In the genomic region with DNA sequence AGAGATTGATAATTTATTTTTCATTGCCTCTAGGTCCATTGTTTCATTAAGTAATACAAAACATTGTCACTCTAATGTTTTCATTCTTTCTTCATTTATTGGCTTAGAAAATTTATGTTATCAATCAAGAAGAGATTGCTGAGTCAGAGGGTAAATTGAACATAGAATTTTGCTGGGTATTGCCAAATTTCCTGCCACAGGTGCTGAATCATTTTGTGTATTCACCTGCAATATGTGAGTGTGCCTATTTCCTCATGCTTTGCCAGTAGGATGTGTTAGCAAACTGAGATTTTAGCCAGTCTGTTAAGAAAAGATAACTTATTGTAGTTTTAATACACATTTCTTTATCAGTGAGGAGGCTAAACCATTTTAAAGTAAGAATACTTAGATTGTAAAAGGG, we compare ENCODE assay signal across 24 cellular contexts. TPM values are rescaled to one million over a fixed set of nuclear protein-coding genes. Genes with fewer than 3 reads are reported as not detected.
DNase-seq lines count a peak whose midpoint lies in the region; ATAC-seq and TF ChIP-seq lines count a peak whose summit lies in the region.
"Had no signal": no experiment of that assay in that cellular context is flagged by ENCODE, and none has a peak within 500 bp of the region (broad histone marks: within the 10 kb centered on the region; RNA-seq: fewer than 3 reads in every experiment).

No MANE protein-coding gene starts in this region.

- H3K9me3 ChIP-seq in breast epithelium (no peaks in the 10 kb centered on the region), RWPE2 (ENCODE audit: severe bottlenecking) (no peaks in the 10 kb centered on the region), hepatocyte (ENCODE audit: low read depth) (no peaks in the 10 kb centered on the region)
- H3K9me3 ChIP-seq: right atrium auricular region, SJCRH30, stomach, tibial nerve had no signal

- H3K9me2 ChIP-seq in hepatocyte (replicated peaks; ENCODE audit: insufficient read depth): no peaks in the 10 kb centered on the region

- no peaks in the 10 kb centered on the region for H3K27me3 ChIP-seq in breast epithelium
- H3K27me3 ChIP-seq in RWPE2 (ENCODE audit: insufficient read depth, poor library complexity, severe bottlenecking): no peaks in the 10 kb centered on the region
- no peaks in the 10 kb centered on the region for H3K27me3 ChIP-seq in hepatocyte
- H3K27me3 ChIP-seq in mesendoderm (ENCODE audit: insufficient read depth, low read length, poor library complexity): no peaks in the 10 kb centered on the region
- H3K27me3 ChIP-seq: right atrium auricular region, SJCRH30, stomach, tibial nerve had no signal

- H3K9ac ChIP-seq in mesendoderm (ENCODE audit: low read length): no peak overlapping the region

- no peak overlapping the region for H3K27ac ChIP-seq in breast epithelium
- peak overlapping the region; percentile 80 for H3K27ac ChIP-seq in RWPE2 (ENCODE audit: poor library complexity, severe bottlenecking)
- H3K27ac ChIP-seq in hepatocyte: peak overlapping the region; percentile 0
- no peak overlapping the region for H3K27ac ChIP-seq in mesendoderm (ENCODE audit: low read depth, low read length)
- H3K27ac ChIP-seq: right atrium auricular region, SJCRH30, stomach, tibial nerve had no signal

- H3K79me2 ChIP-seq in hepatocyte (peaks cover 89% of the 10 kb centered on the region), mesendoderm (ENCODE audit: control insufficient read depth, insufficient read depth, low read length) (peaks cover 9% of the 10 kb centered on the region)

- CTCF ChIA-PET in MCF 10A (lab: Yijun Ruan, JAX): no interaction called here

- H2AK5ac ChIP-seq in mesendoderm (ENCODE audit: low read length): no peak overlapping the region

- H3K27me3 Mint-ChIP-seq in MCF 10A (ENCODE audit: insufficient read depth, unreplicated experiment): no peaks in the 10 kb centered on the region
- H3K27me3 Mint-ChIP-seq: B cell; naive thymus-derived CD4-positive, alpha-beta T cell; T-cell had no signal

- intact Hi-C loops in MCF 10A (cut with micrococcal nuclease): no loop called here
- intact Hi-C loops in breast epithelium (cut with DNase I; ENCODE audit: low total_unique reads): no loop called here

- no peak overlapping the region for H2BK15ac ChIP-seq in mesendoderm (replicated peaks; ENCODE audit: low read depth)

- H4K5ac ChIP-seq in mesendoderm (ENCODE audit: low read length): no peak overlapping the region

- peaks cover 47% of the 10 kb centered on the region for H4K20me1 ChIP-seq in hepatocyte (ENCODE audit: insufficient read depth, poor library complexity, severe bottlenecking)

- H3K4me2 ChIP-seq in hepatocyte: no peak overlapping the region
- no peak overlapping the region for H3K4me2 ChIP-seq in mesendoderm (ENCODE audit: low read length)

- no peak overlapping the region for H3K18ac ChIP-seq in mesendoderm (ENCODE audit: low read length)

- H3K4me1 ChIP-seq in breast epithelium (no peaks in the 10 kb centered on the region), RWPE2 (ENCODE audit: insufficient read depth, poor library complexity, severe bottlenecking) (peaks cover 40% of the 10 kb centered on the region), hepatocyte (ENCODE audit: insufficient read depth) (peaks cover 19% of the 10 kb centered on the region), mesendoderm (ENCODE audit: control insufficient read depth, low read depth, low read length) (no peaks in the 10 kb centered on the region)
- H3K4me1 ChIP-seq: SJCRH30, tibial nerve had no signal

- no peak for TF ChIP-seq POLR2A in breast epithelium (IDR thresholded peaks at IDR 0.05)

- peaks cover 37% of the 10 kb centered on the region for H3K4me1 Mint-ChIP-seq in MCF 10A (ENCODE audit: insufficient read depth, unreplicated experiment)

- POLR2A ChIA-PET in MCF 10A (lab: Yijun Ruan, JAX): no interaction called here

- peaks cover 5% of the 10 kb centered on the region for H3K79me1 ChIP-seq in mesendoderm (ENCODE audit: low read length)

- no peak for TF ChIP-seq CTCF in MCF 10A (IDR thresholded peaks at IDR 0.05; ENCODE audit: unreplicated experiment)
- no peak for TF ChIP-seq CTCF in breast epithelium (IDR thresholded peaks at IDR 0.05)
- no peak for TF ChIP-seq CTCF in RWPE2 (IDR thresholded peaks at IDR 0.05; ENCODE audit: poor library complexity, severe bottlenecking)
- TF ChIP-seq CTCF in hepatocyte (IDR thresholded peaks at IDR 0.05; ENCODE audit: poor library complexity): no peak

- no peak overlapping the region for H4K8ac ChIP-seq in mesendoderm (ENCODE audit: low read depth, low read length)

- no peak overlapping the region for H2BK5ac ChIP-seq in mesendoderm (ENCODE audit: low read length)

- H3K4ac ChIP-seq in mesendoderm (ENCODE audit: low read depth, low read length): no peak overlapping the region

- H3K56ac ChIP-seq in mesendoderm (ENCODE audit: low read length): no peak overlapping the region

- no peak overlapping the region for H2AFZ ChIP-seq in hepatocyte

- H3K4me3 Mint-ChIP-seq in MCF 10A (ENCODE audit: unreplicated experiment): no peak overlapping the region
- H3K4me3 Mint-ChIP-seq: B cell, T-cell had no signal

- H2BK120ac ChIP-seq in mesendoderm (ENCODE audit: low read depth, low read length): no peak overlapping the region

- H3K36me3 ChIP-seq in breast epithelium (no peaks in the 10 kb centered on the region), RWPE2 (ENCODE audit: low read depth) (no peaks in the 10 kb centered on the region), hepatocyte (replicated peaks; ENCODE audit: insufficient read depth, low read depth) (no peaks in the 10 kb centered on the region), mesendoderm (ENCODE audit: control insufficient read depth, insufficient read depth, low read length) (no peaks in the 10 kb centered on the region)
- H3K36me3 ChIP-seq: right atrium auricular region, SJCRH30, stomach, tibial nerve had no signal

- no peaks in the 10 kb centered on the region for H3K9me3 Mint-ChIP-seq in MCF 10A (ENCODE audit: unreplicated experiment)
- H3K9me3 Mint-ChIP-seq: activated naive CD4-positive, alpha-beta T cell treated with anti-CD3 and anti-CD28 coated beads, Interleukin-2, amount 50 U/mL, for 72 hours; naive thymus-derived CD4-positive, alpha-beta T cell; T-cell had no signal

- ATAC-seq in RWPE2 (ENCODE audit: low read depth) (peak; percentile 55), GM21526 (IDR thresholded peaks at IDR 0.05; ENCODE audit: low FRiP score, unreplicated experiment) (no peak), GM19035 (IDR thresholded peaks at IDR 0.05; ENCODE audit: unreplicated experiment) (no peak)
- ATAC-seq: activated naive CD4-positive, alpha-beta T cell treated with anti-CD3 and anti-CD28 coated beads, Interleukin-2, amount 50 U/mL, for 72 hours; naive thymus-derived CD4-positive, alpha-beta T cell; T-cell had no signal

- H3K4me3 ChIP-seq in breast epithelium (no peak overlapping the region), RWPE2 (ENCODE audit: severe bottlenecking) (no peak overlapping the region), hepatocyte (no peak overlapping the region), mesendoderm (ENCODE audit: low read length) (no peak overlapping the region)
- H3K4me3 ChIP-seq: right atrium auricular region, SJCRH30, stomach, tibial nerve had no signal

- DNase-seq in MCF 10A (ENCODE audit: unreplicated experiment) (peak; percentile 75), breast epithelium (ENCODE audit: low spot score in 2 of 2) (no peak), RWPE2 (ENCODE audit: low spot score) (no peak), hepatocyte (ENCODE audit: low spot score) (no peak), mesendoderm (no peak), NCI-H146 (lab: John Stamatoyannopoulos, UW) (no peak)
- DNase-seq: activated CD4-positive, alpha-beta T cell treated with anti-CD3 and anti-CD28 coated beads for 1 hour; aorta; effector CD4-positive, alpha-beta T cell; IMR-90; MM.1S; naive thymus-derived CD4-positive, alpha-beta T cell; NCI-H1694; NCI-H2171 treated with DMSO at 0.1 percent for 48 hours; NCI-H748 treated with DMSO at 0.1 percent for 48 hours; SJCRH30; stomach; T-cell had no signal

- no peaks in the 10 kb centered on the region for H3K36me3 Mint-ChIP-seq in MCF 10A (ENCODE audit: insufficient read depth, unreplicated experiment)
- H3K36me3 Mint-ChIP-seq: activated naive CD4-positive, alpha-beta T cell treated with anti-CD3 and anti-CD28 coated beads, Interleukin-2, amount 50 U/mL, for 72 hours had no signal

- H3K23ac ChIP-seq in mesendoderm (ENCODE audit: low read length): no peak overlapping the region

- H3K27ac Mint-ChIP-seq in MCF 10A (ENCODE audit: low read depth, unreplicated experiment): peak overlapping the region; percentile 80
- H3K27ac Mint-ChIP-seq: B cell had no signal

- TSS peak; percentile 41 for BruUV-seq in MCF 10A (replicated peaks; lab: Mats Ljungman, UMichigan)

RNA-seq across cellular contexts. Expression of gene MARCHF5, which starts 38.0 kb away (rescaled TPM):
- total RNA-seq in MCF 10A (2022): 52.1 and 53.1 TPM in 2 replicates
- 10 to 100 TPM; 15.5 to 33.5 (median 31.8) TPM for total RNA-seq in breast epithelium
- 35.8 and 36.4 TPM in 2 replicates for total RNA-seq in hepatocyte
- 62.2 and 62.5 TPM in 2 replicates for polyA plus RNA-seq in hepatocyte
- polyA plus RNA-seq in mesendoderm (2013, experiment 1 of 2): 12.0 TPM
- 11.7 TPM for polyA plus RNA-seq in mesendoderm (2013, experiment 2 of 2)

RNA-seq across cellular contexts. Expression of gene CPEB3, which starts 38.1 kb away (rescaled TPM):
- 2.8 and 4.2 TPM in 2 replicates for total RNA-seq in MCF 10A (2022)
- total RNA-seq in breast epithelium: 10 to 100 TPM in 1 of 3 donors, 1 to 10 TPM in 2; 3.8 to 12.1 (median 5.2) TPM
- 4.1 and 4.9 TPM in 2 replicates for total RNA-seq in hepatocyte
- 3.8 and 4.0 TPM in 2 replicates for polyA plus RNA-seq in hepatocyte
- 0.49 TPM for polyA plus RNA-seq in mesendoderm (2013, experiment 1 of 2)
- polyA plus RNA-seq in mesendoderm (2013, experiment 2 of 2): 0.49 TPM

Comparison
In these comparisons a context has a peak if more than half of its experiments do, and no peak if none do; other contexts are left out.
1. H3K27ac ChIP-seq: peak in RWPE2 (single experiment) and hepatocyte (single experiment); none in breast epithelium (0 of 2) and mesendoderm (single experiment).